Comparison of ENCODE assay signal across 8 cellular contexts in genomic region chr17:54899721-54900456, GRCh38. TPM values are rescaled to one million over a fixed set of nuclear protein-coding genes. Genes with fewer than 3 reads are reported as not detected.
DNase-seq lines count a peak whose midpoint lies in the region; ATAC-seq and TF ChIP-seq lines count a peak whose summit lies in the region.

No MANE protein-coding gene starts in this region.

- no peaks in the 10 kb centered on the region for H3K9me3 Mint-ChIP-seq in activated T-helper 1 cell treated with anti-CD3 and anti-CD28 coated beads, Interleukin-12 subunit alpha, Interleukin-12 subunit beta, Interleukin-2, Interleukin-4 antibody, amounts not matched to agents 30 ng/mL and 10 ng/mL and 1 ng/mL, durations not matched to agents 14 hours and 24 hours and 36 hours

- no peaks in the 10 kb centered on the region for H3K36me3 Mint-ChIP-seq in activated T-helper 1 cell treated with anti-CD3 and anti-CD28 coated beads, Interleukin-12 subunit alpha, Interleukin-12 subunit beta, Interleukin-2, Interleukin-4 antibody, amounts not matched to agents 30 ng/mL and 10 ng/mL and 1 ng/mL, durations not matched to agents 14 hours and 24 hours and 36 hours (ENCODE audit: low read depth)

- H3K4me1 Mint-ChIP-seq in activated T-helper 1 cell treated with anti-CD3 and anti-CD28 coated beads, Interleukin-12 subunit alpha, Interleukin-12 subunit beta, Interleukin-2, Interleukin-4 antibody, amounts not matched to agents 30 ng/mL and 10 ng/mL and 1 ng/mL, durations not matched to agents 14 hours and 24 hours and 36 hours (ENCODE audit: low read depth): peaks cover 8% of the 10 kb centered on the region

- ATAC-seq in GM21381 (IDR thresholded peaks at IDR 0.05; ENCODE audit: unreplicated experiment) (no peak), HG03378 (IDR thresholded peaks at IDR 0.05; ENCODE audit: unreplicated experiment) (no peak), HG02884 (IDR thresholded peaks at IDR 0.05; ENCODE audit: unreplicated experiment) (no peak)

- TF ChIP-seq CTCF in GM10266 (IDR thresholded peaks at IDR 0.05; ENCODE audit: control insufficient read depth, insufficient read depth, low read depth, missing control alignments) (no peak), LNCaP clone FGC (IDR thresholded peaks at IDR 0.05; ENCODE audit: control insufficient read depth, extremely low read depth, insufficient read depth) (no peak), lower leg skin (IDR thresholded peaks at IDR 0.05) (no peak)

- peaks cover 25% of the 10 kb centered on the region for H3K27me3 Mint-ChIP-seq in activated T-helper 1 cell treated with anti-CD3 and anti-CD28 coated beads, Interleukin-12 subunit alpha, Interleukin-12 subunit beta, Interleukin-2, Interleukin-4 antibody, amounts not matched to agents 30 ng/mL and 10 ng/mL and 1 ng/mL, durations not matched to agents 14 hours and 24 hours and 36 hours (ENCODE audit: insufficient read depth)

- TF ChIP-seq POLR2A in lower leg skin (IDR thresholded peaks at IDR 0.05): no peak

- H3K4me3 ChIP-seq in LNCaP clone FGC (ENCODE audit: low read depth, low read length) (peak overlapping the region; percentile 91), lower leg skin (ENCODE audit: low read depth, poor library complexity, severe bottlenecking) (peak overlapping the region; percentile 39)

- peak; percentile 21 for DNase-seq in GM10266 (ENCODE audit: extremely low spot score)
- no peak for DNase-seq in LNCaP clone FGC (ENCODE audit: low read depth)
- DNase-seq in activated T-helper 1 cell treated with anti-CD3 and anti-CD28 coated beads, Interleukin-12 subunit alpha, Interleukin-12 subunit beta, Interleukin-2, Interleukin-4 antibody, amounts not matched to agents 30 ng/mL and 10 ng/mL and 1 ng/mL, durations not matched to agents 14 hours and 24 hours and 36 hours (ENCODE audit: low spot score): no peak
- no peak for DNase-seq in lower leg skin (ENCODE audit: low spot score in 2 of 2)
- DNase-seq in MV-4-11 (lab: John Stamatoyannopoulos, UW): no peak

- WGBS in lower leg skin, 2 donors: 10 to 11% methylated on average over 18 of the region's 18 CpGs

- no peak overlapping the region for H3K27ac Mint-ChIP-seq in activated T-helper 1 cell treated with anti-CD3 and anti-CD28 coated beads, Interleukin-12 subunit alpha, Interleukin-12 subunit beta, Interleukin-2, Interleukin-4 antibody, amounts not matched to agents 30 ng/mL and 10 ng/mL and 1 ng/mL, durations not matched to agents 14 hours and 24 hours and 36 hours

- intact Hi-C loops in activated T-helper 1 cell treated with anti-CD3 and anti-CD28 coated beads, Interleukin-12 subunit alpha, Interleukin-12 subunit beta, Interleukin-2, Interleukin-4 antibody, amounts not matched to agents 30 ng/mL and 10 ng/mL and 1 ng/mL, durations not matched to agents 14 hours and 24 hours and 36 hours (cut with micrococcal nuclease): loop anchor here (2.0 kb wide), 1 partner anchor 67 kb away; no protein-coding TSS in a partner anchor
- intact Hi-C loops in lower leg skin (cut with DNase I; ENCODE audit: low total_unique reads): no loop called here

- peak overlapping the region; percentile 43 for H3K4me3 Mint-ChIP-seq in activated T-helper 1 cell treated with anti-CD3 and anti-CD28 coated beads, Interleukin-12 subunit alpha, Interleukin-12 subunit beta, Interleukin-2, Interleukin-4 antibody, amounts not matched to agents 30 ng/mL and 10 ng/mL and 1 ng/mL, durations not matched to agents 14 hours and 24 hours and 36 hours

RNA-seq across cellular contexts. Expression of gene TOM1L1, which starts 0.8 kb away (rescaled TPM):
- 0.32 and 0.41 TPM in 2 replicates for total RNA-seq in activated T-helper 1 cell treated with anti-CD3 and anti-CD28 coated beads, Interleukin-12 subunit alpha, Interleukin-12 subunit beta, Interleukin-2, Interleukin-4 antibody, amounts not matched to agents 30 ng/mL and 10 ng/mL and 1 ng/mL, durations not matched to agents 14 hours and 24 hours and 36 hours
- 10 to 100 TPM; 35.1 to 63.2 (median 42.3) TPM for total RNA-seq in lower leg skin

Comparison
In these comparisons a context has a peak if more than half of its experiments do, and no peak if none do; other contexts are left out.
1. RNA of gene TOM1L1, which starts 0.8 kb away (total RNA-seq): 35.1 to 63.2 TPM in lower leg skin; 0.32 to 0.41 TPM in activated T-helper 1 cell treated with anti-CD3 and anti-CD28 coated beads, Interleukin-12 subunit alpha, Interleukin-12 subunit beta, Interleukin-2, Interleukin-4 antibody, amounts not matched to agents 30 ng/mL and 10 ng/mL and 1 ng/mL, durations not matched to agents 14 hours and 24 hours and 36 hours; every median in the first group is over 10 times any median in the second.